10 cellular contexts compared by ENCODE assay signal in genomic region chr5:43772601-43773031, GRCh38.
DNase-seq lines count a peak whose midpoint lies in the region; ATAC-seq and TF ChIP-seq lines count a peak whose summit lies in the region.
"Had no signal": no experiment of that assay in that cellular context is flagged by ENCODE, and none has a peak within 500 bp of the region (broad histone marks: within the 10 kb centered on the region; RNA-seq: fewer than 3 reads in every experiment).

No MANE protein-coding gene starts in this region.

- peaks cover 0 to 9% (median 0%) of the 10 kb centered on the region in 4 donors for H3K4me1 ChIP-seq in stomach

- TF ChIP-seq CTCF in AG04450 (IDR thresholded peaks at IDR 0.05; ENCODE audit: low read depth, low read length), result no peak
- TF ChIP-seq CTCF in fibroblast of mammary gland (conservative IDR thresholded peaks at IDR 0.05; ENCODE audit: control insufficient read depth, insufficient read depth, low read depth, low read length), result no peak
- TF ChIP-seq CTCF in stomach (IDR thresholded peaks at IDR 0.05), result no peak

- no peak for DNase-seq in AG04450 (ENCODE audit: low read depth, low spot score)
- peak; percentile 5 for DNase-seq in HCEC 1CT
- DNase-seq in RKO (ENCODE audit: low spot score), result peak; percentile 50
- peak; percentile 57 for DNase-seq in fibroblast of mammary gland (ENCODE audit: low read depth)
- DNase-seq in stomach, result no peak
- no peak for DNase-seq in stimulated activated CD4-positive, alpha-beta T cell treated with anti-CD3 and anti-CD28 coated beads, Interleukin-1b, Interleukin-23, amount 100 ng/mL, for 48 hours
- DNase-seq in NCI-H510A treated with DMSO at 0.1 percent for 48 hours (lab: John Stamatoyannopoulos, UW), result no peak
- DNase-seq: NCI-H1417 treated with DMSO at 0.1 percent for 48 hours; stimulated activated CD4-positive, alpha-beta T cell treated with anti-CD3 and anti-CD28 coated beads, Interleukin-2, amount 100 ng/mL, for 24 hours had no signal

- ATAC-seq in activated CD4-positive, CD25-positive, alpha-beta regulatory T cell treated with anti-CD3 and anti-CD28 coated beads, Interleukin-2, amount 50 U/mL, for 24 hours, result no peak

- H3K4me3 ChIP-seq in AG04450 (ENCODE audit: low read depth, low read length) (no peak overlapping the region), fibroblast of mammary gland (ENCODE audit: control insufficient read depth, low read depth, low read length) (no peak overlapping the region), stomach (no peak overlapping the region)

- H3K27me3 ChIP-seq in AG04450 (ENCODE audit: control insufficient read depth, insufficient read depth, low read length) (no peaks in the 10 kb centered on the region), stomach (no peaks in the 10 kb centered on the region)

- H3K36me3 ChIP-seq in stomach, result no peaks in the 10 kb centered on the region

- H3K9me3 ChIP-seq in AG04450 (ENCODE audit: control insufficient read depth, insufficient read depth, low read length) (no peaks in the 10 kb centered on the region), stomach (no peaks in the 10 kb centered on the region)

- CTCF ChIA-PET in AG04450 (lab: Charles Lee), result no interaction called here

- TF ChIP-seq EP300 in stomach (IDR thresholded peaks at IDR 0.05), result no peak

- no peak for TF ChIP-seq POLR2A in stomach (IDR thresholded peaks at IDR 0.05)

- 46 to 60% (median 52%) methylated on average over 3 of the region's 3 CpGs for WGBS in stomach, 5 donors

- H3K27ac ChIP-seq in AG04450 (ENCODE audit: low read depth, low read length) (peak overlapping the region; percentile 75), stomach (no peak overlapping the region)

- POLR2A ChIA-PET in AG04450 (lab: Yijun Ruan, JAX), result no interaction called here

- intact Hi-C loops in stomach (cut with DNase I; ENCODE audit: low total_unique reads), result no loop called here

Comparison
In these comparisons a context has a peak if more than half of its experiments do, and no peak if none do; other contexts are left out.
1. DNase-seq: peak in HCEC 1CT (single experiment), RKO (single experiment) and fibroblast of mammary gland (single experiment); none in AG04450 (single experiment), stomach (single experiment), stimulated activated CD4-positive, alpha-beta T cell treated with anti-CD3 and anti-CD28 coated beads, Interleukin-1b, Interleukin-23, amount 100 ng/mL, for 48 hours (single experiment) and NCI-H510A treated with DMSO at 0.1 percent for 48 hours (single experiment).